ENCODE assay signal across 8 cellular contexts in the genomic region with DNA sequence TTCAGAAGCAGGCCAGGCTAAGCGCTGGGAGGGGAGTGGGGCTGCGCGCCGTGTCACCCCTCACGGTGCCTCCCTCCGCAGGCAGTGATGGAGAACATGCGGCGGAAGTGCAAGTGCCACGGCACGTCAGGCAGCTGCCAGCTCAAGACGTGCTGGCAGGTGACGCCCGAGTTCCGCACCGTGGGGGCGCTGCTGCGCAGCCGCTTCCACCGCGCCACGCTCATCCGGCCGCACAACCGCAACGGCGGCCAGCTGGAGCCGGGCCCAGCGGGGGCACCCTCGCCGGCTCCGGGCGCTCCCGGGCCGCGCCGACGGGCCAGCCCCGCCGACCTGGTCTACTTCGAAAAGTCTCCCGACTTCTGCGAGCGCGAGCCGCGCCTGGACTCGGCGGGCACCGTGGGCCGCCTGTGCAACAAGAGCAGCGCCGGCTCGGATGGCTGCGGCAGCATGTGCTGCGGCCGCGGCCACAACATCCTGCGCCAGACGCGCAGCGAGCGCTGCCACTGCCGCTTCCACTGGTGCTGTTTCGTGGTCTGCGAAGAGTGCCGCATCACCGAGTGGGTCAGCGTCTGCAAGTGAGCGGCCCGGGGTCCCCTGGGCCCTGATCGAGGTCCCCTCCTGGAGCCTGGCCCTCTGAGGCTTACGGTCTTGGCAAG. TPM values are rescaled to one million over a fixed set of nuclear protein-coding genes. Genes with fewer than 3 reads are reported as not detected.
DNase-seq lines count a peak whose midpoint lies in the region; ATAC-seq and TF ChIP-seq lines count a peak whose summit lies in the region.

No MANE protein-coding gene starts in this region.

- no peaks in the 10 kb centered on the region for H3K4me1 Mint-ChIP-seq in HFFc6 (ENCODE audit: low read depth)
- H3K4me1 Mint-ChIP-seq in T-helper 17 cell, result peaks cover 47% of the 10 kb centered on the region

- H3K4me1 ChIP-seq in smooth muscle cell (ENCODE audit: low read depth), result peaks cover 5% of the 10 kb centered on the region

- H3K36me3 Mint-ChIP-seq in HFFc6 (ENCODE audit: low read depth), result no peaks in the 10 kb centered on the region
- no peaks in the 10 kb centered on the region for H3K36me3 Mint-ChIP-seq in T-helper 17 cell (ENCODE audit: low read depth)

- 5% methylated on average over 53 of the region's 72 CpGs for WGBS in smooth muscle cell (ENCODE audit: low lambda C conversion rate)

- no peaks in the 10 kb centered on the region for H3F3A ChIP-seq in smooth muscle cell (ENCODE audit: low read depth)

- H3K4me3 ChIP-seq in NB4 (ENCODE audit: low read depth, low read length) (peak overlapping the region; percentile 44), iPS-18c (ENCODE audit: insufficient read depth, low read depth, low read length) (peak overlapping the region; percentile 40), smooth muscle cell (peak overlapping the region; percentile 44)

- H3K9me3 ChIP-seq in T-helper 17 cell (ENCODE audit: control insufficient read depth, low read length, poor library complexity, severe bottlenecking), result no peaks in the 10 kb centered on the region
- H3K9me3 ChIP-seq in iPS-18c (ENCODE audit: control insufficient read depth, insufficient read depth, low read length), result no peaks in the 10 kb centered on the region
- H3K9me3 ChIP-seq in smooth muscle cell (replicated peaks; ENCODE audit: low read depth), result no peaks in the 10 kb centered on the region

- no peaks in the 10 kb centered on the region for H4K20me1 ChIP-seq in smooth muscle cell (ENCODE audit: low read depth)

- H3K27ac ChIP-seq in angular gyrus (ENCODE audit: low read depth, low read length) (peak overlapping the region; percentile 22), smooth muscle cell (ENCODE audit: low read depth) (no peak overlapping the region)

- TF ChIP-seq CTCF in GM12873 (IDR thresholded peaks at IDR 0.05; ENCODE audit: insufficient read depth, low read depth, low read length, missing control alignments) (peak; percentile 65), HFFc6 (IDR thresholded peaks at IDR 0.05) (peak; percentile 70), NB4 (IDR thresholded peaks at IDR 0.05; ENCODE audit: low read depth, low read length) (peak; percentile 40), smooth muscle cell (IDR thresholded peaks at IDR 0.05; ENCODE audit: borderline replicate concordance, insufficient read depth, poor library complexity, severe bottlenecking) (peak; percentile 37)

- peak overlapping the region; percentile 41 for H2AFZ ChIP-seq in smooth muscle cell (ENCODE audit: low read depth)

- H3K27me3 Mint-ChIP-seq in HFFc6 (ENCODE audit: insufficient read depth) (peaks cover 59% of the 10 kb centered on the region), T-helper 17 cell (no peaks in the 10 kb centered on the region)

- H3K4me2 ChIP-seq in smooth muscle cell, result peak overlapping the region; percentile 84

- ATAC-seq in T-helper 17 cell, result peak; percentile 68

- no peak overlapping the region for H3K9ac ChIP-seq in smooth muscle cell (ENCODE audit: low read depth)

- DNase-seq in HFFc6 (peak; percentile 9), NB4 (ENCODE audit: low read depth) (peak; percentile 90), T-helper 17 cell (peak; percentile 81 to 86 (median 84)), smooth muscle cell (lab: John Stamatoyannopoulos, UW; ENCODE audit: unreplicated experiment) (peak; percentile 52), GM19238 (ENCODE audit: insufficient read length, low spot score) (no peak)

- H3K4me3 Mint-ChIP-seq in HFFc6, result peak overlapping the region; percentile 57
- peak overlapping the region; percentile 86 for H3K4me3 Mint-ChIP-seq in T-helper 17 cell

- H3K27ac Mint-ChIP-seq in HFFc6, result no peak overlapping the region
- peak overlapping the region; percentile 100 for H3K27ac Mint-ChIP-seq in T-helper 17 cell

- no peaks in the 10 kb centered on the region for H3K36me3 ChIP-seq in smooth muscle cell (ENCODE audit: low read depth)

- H3K9me3 Mint-ChIP-seq in HFFc6, result no peaks in the 10 kb centered on the region

- TF ChIP-seq POLR2A in NB4 (IDR thresholded peaks at IDR 0.05; ENCODE audit: extremely low read depth, insufficient read length), result no peak

- H3K79me2 ChIP-seq in smooth muscle cell (ENCODE audit: low read depth), result no peaks in the 10 kb centered on the region

- peaks cover 30% of the 10 kb centered on the region for H3K27me3 ChIP-seq in smooth muscle cell (ENCODE audit: low read depth)

RNA-seq across cellular contexts. Expression of a gene that starts 12.2 kb away (rescaled TPM):
- not detected for total RNA-seq in HFFc6 (2021; fragmentation: NEBNext Ultra II Directional; extraction: Animal tissue kit (Norgen Biotek cat#: 25700))
- total RNA-seq in T-helper 17 cell (10 to 100 TPM in 1 of 2 donors, 1 to 10 TPM in 1; 5.5 to 14.4 TPM), smooth muscle cell (3.5 and 3.6 TPM in 2 replicates)
- polyA plus RNA-seq in smooth muscle cell, result 2.3 and 21.2 TPM in 2 replicates

RNA-seq across cellular contexts. Expression of a gene that starts 33.2 kb away (rescaled TPM):
- total RNA-seq in HFFc6 (2021; fragmentation: NEBNext Ultra II Directional; extraction: Animal tissue kit (Norgen Biotek cat#: 25700)), result not detected
- total RNA-seq in T-helper 17 cell (not detected), smooth muscle cell (9.3 and 12.1 TPM in 2 replicates)
- polyA plus RNA-seq in smooth muscle cell, result 7.9 and 44.6 TPM in 2 replicates
